Comparison of ENCODE assay signal across 12 cellular contexts in genomic region chr1:27503961-27504587, GRCh38. TPM values are rescaled to one million over a fixed set of nuclear protein-coding genes. Genes with fewer than 3 reads are reported as not detected.
DNase-seq lines count a peak whose midpoint lies in the region; ATAC-seq and TF ChIP-seq lines count a peak whose summit lies in the region.
"Had no signal": no experiment of that assay in that cellular context is flagged by ENCODE, and none has a peak within 500 bp of the region (broad histone marks: within the 10 kb centered on the region; RNA-seq: fewer than 3 reads in every experiment).

No MANE protein-coding gene starts in this region.

- POLR2A ChIA-PET in WTC11 (lab: Charles Lee): no interaction called here
- POLR2A ChIA-PET in activated CD4-positive, alpha-beta memory T cell treated with anti-CD3 and anti-CD28 coated beads for 36 hours (lab: Charles Lee): interaction anchor here (0.9 kb wide), 1 partner anchor 14 kb away, joined by 4 read pairs; the partner anchor contains the start of gene WASF2

- H3K27ac ChIP-seq in uterus: peak overlapping the region; percentile 86 to 93
- H3K27ac ChIP-seq: KMS-11 had no signal

- H3K9me3 ChIP-seq in uterus: no peaks in the 10 kb centered on the region

- no peak for TF ChIP-seq POLR2A in uterus (IDR thresholded peaks at IDR 0.05)

- H3K27me3 ChIP-seq in uterus: no peaks in the 10 kb centered on the region

- CTCF ChIA-PET in WTC11 (lab: Charles Lee): interaction anchor here (0.6 to 2.8 kb wide), 13 partner anchors 7 to 111 kb away, joined by 3 to 14 read pairs (median 5); no protein-coding TSS in a partner anchor
- CTCF ChIA-PET in activated CD4-positive, alpha-beta memory T cell treated with anti-CD3 and anti-CD28 coated beads for 36 hours (lab: Charles Lee): no interaction called here

- H3K27me3 Mint-ChIP-seq in WTC11 (ENCODE audit: low read depth) (no peaks in the 10 kb centered on the region), osteocyte (ENCODE audit: unreplicated experiment) (no peaks in the 10 kb centered on the region)
- H3K27me3 Mint-ChIP-seq in activated CD4-positive, alpha-beta memory T cell treated with anti-CD3 and anti-CD28 coated beads for 36 hours: no peaks in the 10 kb centered on the region
- H3K27me3 Mint-ChIP-seq: naive thymus-derived CD8-positive, alpha-beta T cell had no signal

- peak overlapping the region; percentile 99 for H3K27ac Mint-ChIP-seq in WTC11
- H3K27ac Mint-ChIP-seq in osteocyte (ENCODE audit: unreplicated experiment): peak overlapping the region; percentile 96
- H3K27ac Mint-ChIP-seq in activated CD4-positive, alpha-beta memory T cell treated with anti-CD3 and anti-CD28 coated beads for 36 hours: no peak overlapping the region
- H3K27ac Mint-ChIP-seq: activated CD8-positive, alpha-beta T cell treated with anti-CD3 and anti-CD28 coated beads, Interleukin-2, amount 10 ng/mL, durations not matched to agents 7 days and 5 days had no signal

- intact Hi-C loops in uterus (cut with DNase I; ENCODE audit: low total_unique reads): no loop called here
- intact Hi-C loops in activated CD4-positive, alpha-beta memory T cell treated with anti-CD3 and anti-CD28 coated beads for 36 hours (cut with micrococcal nuclease): no loop called here

- no peak for TF ChIP-seq CTCF in WTC11 (IDR thresholded peaks at IDR 0.05)
- no peak for TF ChIP-seq CTCF in osteocyte (IDR thresholded peaks at IDR 0.05)
- no peak for TF ChIP-seq CTCF in uterus (IDR thresholded peaks at IDR 0.05)

- peaks cover 9 to 17% of the 10 kb centered on the region in 2 donors for H3K4me1 ChIP-seq in uterus

- H3K9me3 Mint-ChIP-seq in WTC11 (peaks cover 3% of the 10 kb centered on the region; the same call in 1 of the 2 replicates), osteocyte (ENCODE audit: unreplicated experiment) (no peaks in the 10 kb centered on the region)
- H3K9me3 Mint-ChIP-seq in activated CD4-positive, alpha-beta memory T cell treated with anti-CD3 and anti-CD28 coated beads for 36 hours: no peaks in the 10 kb centered on the region
- H3K9me3 Mint-ChIP-seq: naive thymus-derived CD8-positive, alpha-beta T cell had no signal

- no peak for DNase-seq in WTC11 (ENCODE audit: low spot score)
- DNase-seq in germinal center (ENCODE audit: low spot score): peak; percentile 1
- DNase-seq in osteocyte (ENCODE audit: extremely low spot score, unreplicated experiment): peak; percentile 92
- peak in 1 of 2 donors; percentile 42 for DNase-seq in uterus
- DNase-seq in activated CD4-positive, alpha-beta memory T cell treated with anti-CD3 and anti-CD28 coated beads for 36 hours: no peak
- DNase-seq in HK-2 (ENCODE audit: unreplicated experiment): no peak
- no peak for DNase-seq in OCI-M1 (lab: John Stamatoyannopoulos, UW)
- DNase-seq: activated CD8-positive, alpha-beta T cell treated with anti-CD3 and anti-CD28 coated beads, Interleukin-2, amount 10 ng/mL, durations not matched to agents 7 days and 5 days; effector CD4-positive, alpha-beta T cell; HCEC 1CT; naive thymus-derived CD8-positive, alpha-beta T cell had no signal

- peak; percentile 29 for ATAC-seq in WTC11
- ATAC-seq: activated CD8-positive, alpha-beta T cell treated with anti-CD3 and anti-CD28 coated beads, Interleukin-2, amount 10 ng/mL, durations not matched to agents 7 days and 5 days; naive thymus-derived CD8-positive, alpha-beta T cell had no signal

- no peak overlapping the region for H3K4me3 ChIP-seq in uterus

- H3K4me1 Mint-ChIP-seq in WTC11: peaks cover 30% of the 10 kb centered on the region
- H3K4me1 Mint-ChIP-seq in osteocyte (ENCODE audit: unreplicated experiment): peaks cover 48% of the 10 kb centered on the region
- H3K4me1 Mint-ChIP-seq in activated CD4-positive, alpha-beta memory T cell treated with anti-CD3 and anti-CD28 coated beads for 36 hours (ENCODE audit: low read depth): no peaks in the 10 kb centered on the region

- no peak overlapping the region for H3K4me3 Mint-ChIP-seq in WTC11
- peak overlapping the region; percentile 39 for H3K4me3 Mint-ChIP-seq in osteocyte (ENCODE audit: unreplicated experiment)
- no peak overlapping the region for H3K4me3 Mint-ChIP-seq in activated CD4-positive, alpha-beta memory T cell treated with anti-CD3 and anti-CD28 coated beads for 36 hours
- H3K4me3 Mint-ChIP-seq: activated CD8-positive, alpha-beta T cell treated with anti-CD3 and anti-CD28 coated beads, Interleukin-2, amount 10 ng/mL, durations not matched to agents 7 days and 5 days had no signal

- no peaks in the 10 kb centered on the region for H3K36me3 ChIP-seq in uterus

- H3K36me3 Mint-ChIP-seq in WTC11 (no peaks in the 10 kb centered on the region), osteocyte (ENCODE audit: unreplicated experiment) (no peaks in the 10 kb centered on the region)
- no peaks in the 10 kb centered on the region for H3K36me3 Mint-ChIP-seq in activated CD4-positive, alpha-beta memory T cell treated with anti-CD3 and anti-CD28 coated beads for 36 hours
- H3K36me3 Mint-ChIP-seq: naive thymus-derived CD8-positive, alpha-beta T cell had no signal

TF ChIP-seq in WTC11, 78 proteins besides CTCF, POLR2A, EP300 and RAD21:
- no peak for TF ChIP-seq SMAD4 (CRISPR knock-in tag; IDR thresholded peaks at IDR 0.05)
- peak; percentile 60; the same call in 1 of the 2 replicates for TF ChIP-seq ZNF121 (CRISPR knock-in tag; IDR thresholded peaks at IDR 0.05)

RNA-seq across cellular contexts. Expression of gene WASF2, which starts 14.1 kb away (rescaled TPM):
- 90.1 to 104 TPM (median 92.8 TPM) in 3 replicates for total RNA-seq in WTC11 (2021)
- 187 and 189 TPM in 2 replicates for total RNA-seq in osteocyte
- 100 to 1,000 TPM in 1 of 4 donors, 10 to 100 TPM in 3; 27.2 to 178 (median 41.1) TPM for total RNA-seq in uterus
- total RNA-seq in activated CD4-positive, alpha-beta memory T cell treated with anti-CD3 and anti-CD28 coated beads for 36 hours: 100 to 1,000 TPM; 109 to 110 TPM

Comparison
In these comparisons a context has a peak if more than half of its experiments do, and no peak if none do; other contexts are left out.
1. DNase-seq: peak in germinal center (single experiment) and osteocyte (single experiment); none in WTC11 (single experiment), activated CD4-positive, alpha-beta memory T cell treated with anti-CD3 and anti-CD28 coated beads for 36 hours (single experiment), HK-2 (single experiment) and OCI-M1 (single experiment).